Comparison of ENCODE assay signal across 16 cellular contexts in the genomic region with DNA sequence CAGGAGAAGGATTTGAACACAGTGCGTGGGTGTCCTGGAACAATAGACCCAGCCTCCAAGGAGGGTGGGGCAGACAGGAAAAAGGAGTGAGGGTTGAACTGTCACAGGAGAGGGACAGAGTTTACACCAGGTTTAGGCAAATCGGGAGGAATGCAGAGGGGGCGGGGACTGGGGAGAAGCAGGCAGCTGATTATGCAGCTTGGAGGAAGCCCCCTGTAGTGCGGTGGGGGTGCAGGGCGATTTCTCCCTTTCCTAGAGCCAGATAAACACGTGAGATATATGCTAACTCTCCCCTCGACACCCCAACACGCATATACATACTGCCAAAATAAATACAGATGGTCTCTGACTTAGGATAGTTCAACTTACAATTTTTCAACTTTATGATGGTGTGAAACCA.
"Had no signal": no experiment of that assay in that cellular context is flagged by ENCODE, and none has a peak within 500 bp of the region (broad histone marks: within the 10 kb centered on the region; RNA-seq: fewer than 3 reads in every experiment).

No MANE protein-coding gene starts in this region.

- H3K4me1 ChIP-seq: right atrium auricular region, tibial artery had no signal

- H3K36me3 ChIP-seq: neutrophil, right atrium auricular region, tibial artery had no signal

- H3K4me1 Mint-ChIP-seq: activated CD4-positive, alpha-beta memory T cell treated with anti-CD3 and anti-CD28 coated beads, Interleukin-2, amount 10 ng/mL, durations not matched to agents 7 days and 5 days; activated CD4-positive, alpha-beta T cell treated with anti-CD3 and anti-CD28 coated beads for 36 hours; stimulated activated effector memory CD8-positive, alpha-beta T cell treated with anti-CD3 and anti-CD28 coated beads, Interleukin-12 subunit alpha, Interleukin-12 subunit beta, amount 100 ng/mL, for 72 hours had no signal

- H3K9me3 ChIP-seq: neutrophil, right atrium auricular region, tibial artery had no signal

- H3K4me3 ChIP-seq: right atrium auricular region, tibial artery had no signal

- H3K9me3 Mint-ChIP-seq: activated CD4-positive, alpha-beta memory T cell treated with anti-CD3 and anti-CD28 coated beads, Interleukin-2, amount 10 ng/mL, durations not matched to agents 7 days and 5 days; stimulated activated effector memory CD8-positive, alpha-beta T cell treated with anti-CD3 and anti-CD28 coated beads, Interleukin-12 subunit alpha, Interleukin-12 subunit beta, amount 100 ng/mL, for 72 hours had no signal

- DNase-seq: activated CD4-positive, alpha-beta memory T cell treated with anti-CD3 and anti-CD28 coated beads, Interleukin-2, amount 10 ng/mL, durations not matched to agents 7 days and 5 days; activated CD4-positive, alpha-beta T cell treated with anti-CD3 and anti-CD28 coated beads for 36 hours; activated naive CD8-positive, alpha-beta T cell treated with anti-CD3 and anti-CD28 coated beads, Interleukin-2, amount 10 ng/mL, durations not matched to agents 7 days and 5 days; activated T-cell treated with anti-CD3 and anti-CD28 coated beads, Interleukin-2, amount 50 U/mL, for 48 hours; anterior cingulate cortex; dermis blood vessel endothelial cell; hypothalamus; kidney glomerular epithelial cell; midbrain; small intestine; SW 1271 had no signal

- H3K27ac ChIP-seq: neutrophil, right atrium auricular region, tibial artery had no signal

- H3K27me3 ChIP-seq: right atrium auricular region had no signal

- H3K27ac Mint-ChIP-seq: activated CD4-positive, alpha-beta memory T cell treated with anti-CD3 and anti-CD28 coated beads, Interleukin-2, amount 10 ng/mL, durations not matched to agents 7 days and 5 days; activated CD4-positive, alpha-beta T cell treated with anti-CD3 and anti-CD28 coated beads for 36 hours; activated naive CD8-positive, alpha-beta T cell treated with anti-CD3 and anti-CD28 coated beads, Interleukin-2, amount 10 ng/mL, durations not matched to agents 7 days and 5 days; stimulated activated effector memory CD8-positive, alpha-beta T cell treated with anti-CD3 and anti-CD28 coated beads, Interleukin-12 subunit alpha, Interleukin-12 subunit beta, amount 100 ng/mL, for 72 hours had no signal

- H3K4me3 Mint-ChIP-seq: activated CD4-positive, alpha-beta memory T cell treated with anti-CD3 and anti-CD28 coated beads, Interleukin-2, amount 10 ng/mL, durations not matched to agents 7 days and 5 days; activated CD4-positive, alpha-beta T cell treated with anti-CD3 and anti-CD28 coated beads for 36 hours; activated naive CD8-positive, alpha-beta T cell treated with anti-CD3 and anti-CD28 coated beads, Interleukin-2, amount 10 ng/mL, durations not matched to agents 7 days and 5 days; stimulated activated effector memory CD8-positive, alpha-beta T cell treated with anti-CD3 and anti-CD28 coated beads, Interleukin-12 subunit alpha, Interleukin-12 subunit beta, amount 100 ng/mL, for 72 hours had no signal

- ATAC-seq: activated CD4-positive, alpha-beta T cell treated with anti-CD3 and anti-CD28 coated beads for 36 hours; esophagus mucosa had no signal
